ENCODE assay signal across 13 cellular contexts in genomic region chr18:77140439-77141109, GRCh38. TPM values are rescaled to one million over a fixed set of nuclear protein-coding genes. Genes with fewer than 3 reads are reported as not detected.
DNase-seq lines count a peak whose midpoint lies in the region; ATAC-seq, FAIRE-seq and TF ChIP-seq lines count a peak whose summit lies in the region.
"Had no signal": no experiment of that assay in that cellular context is flagged by ENCODE, and none has a peak within 500 bp of the region (broad histone marks: within the 10 kb centered on the region; RNA-seq: fewer than 3 reads in every experiment).

No MANE protein-coding gene starts in this region.

- DNase-seq in HepG2 (ENCODE audit: low spot score): no peak
- DNase-seq in activated T-helper 2 cell treated with anti-CD3 and anti-CD28 coated beads, Interferon-gamma antibody, Interleukin-2, Interleukin-4, amounts not matched to agents 10 μg/mL and 5 μg/mL and 100 μg/mL, durations not matched to agents 14 hours and 24 hours and 36 hours (ENCODE audit: low spot score): peak; percentile 46
- DNase-seq in lower leg skin (ENCODE audit: low spot score in 2 of 2): peak; percentile 84 to 94
- DNase-seq in NCI-H82 (lab: John Stamatoyannopoulos, UW): no peak
- DNase-seq in HuH-7 (ENCODE audit: low spot score): no peak
- DNase-seq: amniotic stem cell, NCI-H146, SK-N-SH had no signal

- H3K27me3 ChIP-seq in liver (ENCODE audit: control insufficient read depth in 4 of 4, insufficient read depth in 4 of 4, low read length in 3 of 4): no peaks in the 10 kb centered on the region
- H3K27me3 ChIP-seq in HepG2 (ENCODE audit: control insufficient read depth in 1 of 2, insufficient read depth in 2 of 2, low read length in 2 of 2): peaks cover 4 to 25% of the 10 kb centered on the region in 2 experiments; a peak in 4 of 5 replicates
- H3K27me3 ChIP-seq: vagina had no signal

- H3K4me1 ChIP-seq in liver (ENCODE audit: control insufficient read depth in 4 of 4, insufficient read depth in 4 of 4, low read length in 3 of 4) (peaks cover 9 to 36% (median 24%) of the 10 kb centered on the region in 4 donors), HepG2 (ENCODE audit: insufficient read depth, low read length) (peaks cover 13% of the 10 kb centered on the region)

- no peak for ATAC-seq in HepG2
- no peak for ATAC-seq in GM21526 (IDR thresholded peaks at IDR 0.05; ENCODE audit: low FRiP score, unreplicated experiment)
- no peak for ATAC-seq in HG03135 (IDR thresholded peaks at IDR 0.05; ENCODE audit: unreplicated experiment)

- no peak overlapping the region for H3K4me3 ChIP-seq in liver (ENCODE audit: low read depth in 1 of 3, low read length in 3 of 3)
- no peak overlapping the region for H3K4me3 ChIP-seq in HepG2 (replicated peaks in 1 of 3; ENCODE audit: insufficient read depth in 1 of 3, low read depth in 2 of 3, low read length in 3 of 3)
- no peak overlapping the region for H3K4me3 ChIP-seq in lower leg skin (ENCODE audit: low read depth, poor library complexity, severe bottlenecking)
- H3K4me3 ChIP-seq: vagina had no signal

- no peak for FAIRE-seq in HepG2 (lab: Jason Lieb, UNC)

- no peaks in the 10 kb centered on the region for H4K20me1 ChIP-seq in HepG2 (ENCODE audit: insufficient read depth, low read length)

- peaks cover 32% of the 10 kb centered on the region for H3K9me3 Mint-ChIP-seq in activated T-helper 2 cell treated with anti-CD3 and anti-CD28 coated beads, Interferon-gamma antibody, Interleukin-2, Interleukin-4, amounts not matched to agents 10 μg/mL and 5 μg/mL and 100 μg/mL, durations not matched to agents 14 hours and 24 hours and 36 hours

- H3K36me3 ChIP-seq in liver (ENCODE audit: control insufficient read depth in 4 of 4, insufficient read depth in 3 of 4, low read depth in 1 of 4, low read length in 3 of 4) (no peaks in the 10 kb centered on the region), HepG2 (replicated peaks in 1 of 2; ENCODE audit: control insufficient read depth in 1 of 2, insufficient read depth in 2 of 2, low read length in 2 of 2) (no peaks in the 10 kb centered on the region)
- H3K36me3 ChIP-seq: vagina had no signal

- H3K4me2 ChIP-seq in HepG2 (ENCODE audit: low read depth, low read length): no peak overlapping the region
- H3K4me2 ChIP-seq: SK-N-SH had no signal

- TF ChIP-seq EP300 in HepG2 (IDR thresholded peaks at IDR 0.05; ENCODE audit: low read depth in 2 of 2, low read length in 2 of 2) (no peak), HepG2 (CRISPR knock-in tag; IDR thresholded peaks at IDR 0.05; ENCODE audit: borderline replicate concordance) (no peak)

- no peaks in the 10 kb centered on the region for H3K27me3 Mint-ChIP-seq in activated T-helper 2 cell treated with anti-CD3 and anti-CD28 coated beads, Interferon-gamma antibody, Interleukin-2, Interleukin-4, amounts not matched to agents 10 μg/mL and 5 μg/mL and 100 μg/mL, durations not matched to agents 14 hours and 24 hours and 36 hours (ENCODE audit: low read depth)

- peaks cover 22% of the 10 kb centered on the region for H3K36me3 Mint-ChIP-seq in activated T-helper 2 cell treated with anti-CD3 and anti-CD28 coated beads, Interferon-gamma antibody, Interleukin-2, Interleukin-4, amounts not matched to agents 10 μg/mL and 5 μg/mL and 100 μg/mL, durations not matched to agents 14 hours and 24 hours and 36 hours (ENCODE audit: low read depth)

- TF ChIP-seq POLR2A in HepG2 (IDR thresholded peaks at IDR 0.05; ENCODE audit: insufficient read depth in 1 of 2, low read depth in 2 of 2, low read length in 2 of 2) (no peak), lower leg skin (IDR thresholded peaks at IDR 0.05) (no peak)

- no peak overlapping the region for H2AFZ ChIP-seq in HepG2 (ENCODE audit: low read length)

- POLR2A ChIA-PET in HepG2 (lab: Yijun Ruan, JAX): interaction anchor here (1.3 kb wide), 1 partner anchor 26 kb away, joined by 5 read pairs; no protein-coding TSS in a partner anchor

- H3K27ac ChIP-seq in liver (ENCODE audit: low read depth in 1 of 2, low read length in 2 of 2): no peak overlapping the region
- no peak overlapping the region for H3K27ac ChIP-seq in HepG2 (ENCODE audit: extremely low read length, insufficient read depth, low read length)
- H3K27ac ChIP-seq: vagina had no signal

- no peaks in the 10 kb centered on the region for H3K79me2 ChIP-seq in HepG2 (ENCODE audit: insufficient read depth, low read length)

- CTCF ChIA-PET in HepG2 (lab: Yijun Ruan, JAX; ENCODE audit: low intra/inter-chr PET ratio, low total read pairs): no interaction called here

- no peak overlapping the region for H3K9ac ChIP-seq in liver (ENCODE audit: low read depth in 1 of 2, low read length in 2 of 2)
- H3K9ac ChIP-seq in HepG2 (ENCODE audit: insufficient read depth, low read depth, low read length): no peak overlapping the region
- H3K9ac ChIP-seq: SK-N-SH had no signal

- no TSS peak for BruUV-seq in HepG2 (replicated peaks; lab: Mats Ljungman, UMichigan)

- no peak for TF ChIP-seq RAD21 in liver (IDR thresholded peaks at IDR 0.05)
- no peak for TF ChIP-seq RAD21 in HepG2 (CRISPR knock-in tag; IDR thresholded peaks at IDR 0.05)

- 43% methylated on average over 7 of the region's 7 CpGs for WGBS in liver
- 6% methylated on average over 7 of the region's 7 CpGs for whole genome bisulfite sequencing in HepG2 (ENCODE audit: low lambda C conversion rate)
- WGBS in lower leg skin, 2 donors: 43 to 44% methylated on average over 7 of the region's 7 CpGs

- in situ Hi-C loops in HepG2 (cut with HindIII; ENCODE audit: extremely low pct_ligation_motif_present, low pct_unique_long_range_greater_than_20kb): no loop called here

- H3K27ac Mint-ChIP-seq in activated T-helper 2 cell treated with anti-CD3 and anti-CD28 coated beads, Interferon-gamma antibody, Interleukin-2, Interleukin-4, amounts not matched to agents 10 μg/mL and 5 μg/mL and 100 μg/mL, durations not matched to agents 14 hours and 24 hours and 36 hours: peak overlapping the region; percentile 8
- H3K27ac Mint-ChIP-seq: mesothelial cell of epicardium had no signal

- intact Hi-C loops in HepG2 (cut with micrococcal nuclease; ENCODE audit: unreplicated experiment) (loop anchor here (5.0 kb wide), 1 partner anchor 562 kb away; no protein-coding TSS in a partner anchor), lower leg skin (cut with DNase I; ENCODE audit: low total_unique reads) (no loop called here)
- intact Hi-C loops in activated T-helper 2 cell treated with anti-CD3 and anti-CD28 coated beads, Interferon-gamma antibody, Interleukin-2, Interleukin-4, amounts not matched to agents 10 μg/mL and 5 μg/mL and 100 μg/mL, durations not matched to agents 14 hours and 24 hours and 36 hours (cut with micrococcal nuclease): no loop called here

- peaks cover 42% of the 10 kb centered on the region for H3K4me1 Mint-ChIP-seq in activated T-helper 2 cell treated with anti-CD3 and anti-CD28 coated beads, Interferon-gamma antibody, Interleukin-2, Interleukin-4, amounts not matched to agents 10 μg/mL and 5 μg/mL and 100 μg/mL, durations not matched to agents 14 hours and 24 hours and 36 hours (ENCODE audit: low read depth)
- H3K4me1 Mint-ChIP-seq: mesothelial cell of epicardium had no signal

- H3K4me3 Mint-ChIP-seq in activated T-helper 2 cell treated with anti-CD3 and anti-CD28 coated beads, Interferon-gamma antibody, Interleukin-2, Interleukin-4, amounts not matched to agents 10 μg/mL and 5 μg/mL and 100 μg/mL, durations not matched to agents 14 hours and 24 hours and 36 hours (ENCODE audit: low read depth): no peak overlapping the region
- H3K4me3 Mint-ChIP-seq: mesothelial cell of epicardium had no signal

- peaks cover 0 to 2% (median 0%) of the 10 kb centered on the region in 4 donors for H3K9me3 ChIP-seq in liver (ENCODE audit: control insufficient read depth in 4 of 4, low read length in 3 of 4)
- peaks cover 7% of the 10 kb centered on the region for H3K9me3 ChIP-seq in HepG2 (ENCODE audit: low read length)
- H3K9me3 ChIP-seq: SK-N-SH, vagina had no signal

- TF ChIP-seq CTCF in liver (IDR thresholded peaks at IDR 0.05; ENCODE audit: low read depth, low read length, missing input control) (no peak), HepG2 (CRISPR knock-in tag; IDR thresholded peaks at IDR 0.05) (no peak), lower leg skin (IDR thresholded peaks at IDR 0.05) (no peak)

TF ChIP-seq in liver, 16 proteins besides CTCF, POLR2A, EP300 and RAD21 (continues in another document):
- TF ChIP-seq FOXA2 (IDR thresholded peaks at IDR 0.05) (peak; percentile 49), HNF4G (IDR thresholded peaks at IDR 0.05) (no peak)

TF ChIP-seq in HepG2, 621 proteins besides CTCF, POLR2A, EP300 and RAD21 (continues in another document):
- no peak for TF ChIP-seq SPEN (CRISPR knock-in tag; IDR thresholded peaks at IDR 0.05; ENCODE audit: low read depth)
- no peak for TF ChIP-seq MEIS1 (CRISPR knock-in tag; IDR thresholded peaks at IDR 0.05; ENCODE audit: borderline replicate concordance)

RNA-seq across cellular contexts. Expression of gene MBP, which starts 8.0 kb away (rescaled TPM):
- total RNA-seq in liver: 10 to 100 TPM; 21.3 to 23.3 TPM
- 10 to 100 TPM in 1 of 2 donors, 1 to 10 TPM in 1; 9.7 to 14.1 TPM for polyA plus RNA-seq in liver
- 5.0 TPM in 2 replicates for total RNA-seq in HepG2 (2016; rRNA removed; fragmentation: Illumina TruSeq; extraction: Trizol)
- 1.4 and 1.7 TPM in 2 replicates for total RNA-seq in HepG2 (2016; cell fraction: cytosol; rRNA removed; fragmentation: Illumina TruSeq; extraction: Trizol; ENCODE audit: low read depth)
- 4.7 TPM in 2 replicates for total RNA-seq in HepG2 (2016; cell fraction: insoluble cytoplasmic fraction; rRNA removed; fragmentation: Illumina TruSeq; extraction: Trizol)
- total RNA-seq in HepG2 (2016; cell fraction: membrane; rRNA removed; fragmentation: Illumina TruSeq; extraction: Trizol): 1.8 and 2.3 TPM in 2 replicates
- total RNA-seq in HepG2 (2016; cell fraction: nucleus; rRNA removed; fragmentation: Illumina TruSeq; extraction: Trizol): 5.1 and 6.2 TPM in 2 replicates
- polyA plus RNA-seq in HepG2 (2011; rRNA removed): 8.5 and 10.9 TPM in 2 replicates
- 5.1 and 8.0 TPM in 2 replicates for polyA plus RNA-seq in HepG2 (2011; cell fraction: cytosol; rRNA removed)
- 14.4 and 16.4 TPM in 2 replicates for polyA plus RNA-seq in HepG2 (2011; cell fraction: nucleus; rRNA removed)
- 10.8 and 11.5 TPM in 2 replicates for polyA plus RNA-seq in HepG2 (2012)
- polyA plus RNA-seq in HepG2 (2016; cell fraction: cytosol; fragmentation: Illumina TruSeq; extraction: Trizol; ENCODE audit: low read depth): 0.49 and 0.51 TPM in 2 replicates
- polyA plus RNA-seq in HepG2 (2016; cell fraction: insoluble cytoplasmic fraction; fragmentation: Illumina TruSeq; extraction: Trizol; ENCODE audit: low read depth): 4.2 and 4.7 TPM in 2 replicates
- 1.0 and 1.1 TPM in 2 replicates for polyA plus RNA-seq in HepG2 (2016; cell fraction: membrane; fragmentation: Illumina TruSeq; extraction: Trizol; ENCODE audit: low read depth)
- polyA plus RNA-seq in HepG2 (2016; cell fraction: nucleus; fragmentation: Illumina TruSeq; extraction: Trizol; ENCODE audit: insufficient read depth, low read depth): 4.4 and 5.6 TPM in 2 replicates
- polyA minus RNA-seq in HepG2 (2011; rRNA and poly(A)+ RNA removed; ENCODE audit: low replicate concordance): 10.6 and 20.4 TPM in 2 replicates
- 7.3 and 8.8 TPM in 2 replicates for polyA minus RNA-seq in HepG2 (2011; cell fraction: cytosol; rRNA and poly(A)+ RNA removed)
- 19.0 and 19.6 TPM in 2 replicates for polyA minus RNA-seq in HepG2 (2011; cell fraction: nucleus; rRNA and poly(A)+ RNA removed)
- 53.7 and 54.3 TPM in 2 replicates for total RNA-seq in activated T-helper 2 cell treated with anti-CD3 and anti-CD28 coated beads, Interferon-gamma antibody, Interleukin-2, Interleukin-4, amounts not matched to agents 10 μg/mL and 5 μg/mL and 100 μg/mL, durations not matched to agents 14 hours and 24 hours and 36 hours
- total RNA-seq in lower leg skin: 10 to 100 TPM; 45.0 to 60.0 (median 51.9) TPM

Comparison
In these comparisons a context has a peak if more than half of its experiments do, and no peak if none do; other contexts are left out.
1. DNase-seq: peak in activated T-helper 2 cell treated with anti-CD3 and anti-CD28 coated beads, Interferon-gamma antibody, Interleukin-2, Interleukin-4, amounts not matched to agents 10 μg/mL and 5 μg/mL and 100 μg/mL, durations not matched to agents 14 hours and 24 hours and 36 hours (single experiment) and lower leg skin (2 of 2); none in HepG2 (single experiment), NCI-H82 (single experiment) and HuH-7 (single experiment).